23 cellular contexts compared by ENCODE assay signal in the genomic region with DNA sequence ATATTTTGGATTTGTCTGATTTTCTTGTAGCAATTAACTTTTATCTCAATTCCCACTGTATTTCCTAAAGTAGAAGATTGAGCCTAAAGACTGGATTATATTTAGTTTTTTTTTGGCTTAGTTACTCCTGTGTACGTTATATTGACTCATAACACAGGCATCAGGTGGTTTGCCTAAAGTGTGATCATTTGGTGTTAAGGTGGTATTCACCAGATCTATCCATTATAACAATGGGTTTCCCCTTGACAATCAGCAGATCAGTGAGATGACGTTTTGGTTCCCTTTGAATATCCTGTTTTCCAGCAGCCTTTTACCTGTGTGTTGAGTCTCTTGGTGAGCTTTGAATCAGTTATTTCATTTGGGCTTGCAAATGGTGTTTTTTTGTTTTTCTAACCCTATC. TPM values are rescaled to one million over a fixed set of nuclear protein-coding genes. Genes with fewer than 3 reads are reported as not detected.
"Had no signal": no experiment of that assay in that cellular context is flagged by ENCODE, and none has a peak within 500 bp of the region (broad histone marks: within the 10 kb centered on the region; RNA-seq: fewer than 3 reads in every experiment).

No MANE protein-coding gene starts in this region.

- H3K9me3 ChIP-seq: heart right ventricle, lower lobe of right lung, sigmoid colon, tibial artery had no signal

- ATAC-seq: heart right ventricle, left lobe of liver, lower lobe of right lung had no signal

- H3K4me3 Mint-ChIP-seq: activated naive CD8-positive, alpha-beta T cell treated with anti-CD3 and anti-CD28 coated beads, Interleukin-2, amount 10 ng/mL, durations not matched to agents 7 days and 5 days; T-helper 2 cell treated with Interferon-gamma antibody and Interleukin-4, amounts not matched to agents 5 μg/mL and 100 μg/mL, for 36 hours had no signal

- H3K4me3 ChIP-seq: cardiac muscle cell, heart right ventricle, lower lobe of right lung, sigmoid colon, SK-N-MC, tibial artery had no signal

- H3K27me3 Mint-ChIP-seq: activated naive CD8-positive, alpha-beta T cell treated with anti-CD3 and anti-CD28 coated beads, Interleukin-2, amount 10 ng/mL, durations not matched to agents 7 days and 5 days; naive thymus-derived CD8-positive, alpha-beta T cell; progenitor cell of endocrine pancreas had no signal

- H3K27ac ChIP-seq: cardiac muscle cell, heart right ventricle, lower lobe of right lung, sigmoid colon, SK-N-MC, tibial artery, VCaP had no signal

- H3K27ac Mint-ChIP-seq: activated naive CD8-positive, alpha-beta T cell treated with anti-CD3 and anti-CD28 coated beads, Interleukin-2, amount 10 ng/mL, durations not matched to agents 7 days and 5 days; progenitor cell of endocrine pancreas; T-helper 2 cell treated with Interferon-gamma antibody and Interleukin-4, amounts not matched to agents 5 μg/mL and 100 μg/mL, for 36 hours had no signal

- H3K36me3 ChIP-seq: cardiac muscle cell, heart right ventricle, lower lobe of right lung, sigmoid colon, tibial artery had no signal

- H3K9me3 Mint-ChIP-seq: activated naive CD8-positive, alpha-beta T cell treated with anti-CD3 and anti-CD28 coated beads, Interleukin-2, amount 10 ng/mL, durations not matched to agents 7 days and 5 days; naive thymus-derived CD8-positive, alpha-beta T cell; T-helper 2 cell treated with Interferon-gamma antibody and Interleukin-4, amounts not matched to agents 5 μg/mL and 100 μg/mL, for 36 hours had no signal

- H3K27me3 ChIP-seq: cardiac muscle cell, heart right ventricle, sigmoid colon, tibial artery had no signal

- H3K4me1 ChIP-seq: tibial artery had no signal

- DNase-seq: activated naive CD8-positive, alpha-beta T cell treated with anti-CD3 and anti-CD28 coated beads, Interleukin-2, amount 10 ng/mL, durations not matched to agents 7 days and 5 days; amygdala; cortex of kidney; effector CD4-positive, alpha-beta T cell; erythroblast; foreskin fibroblast; heart right ventricle; lower lobe of right lung; naive thymus-derived CD8-positive, alpha-beta T cell; retina; sigmoid colon; stimulated activated CD4-positive, alpha-beta T cell treated with anti-CD3 and anti-CD28 coated beads, Interleukin-2, amount 100 ng/mL, for 48 hours; stimulated activated CD8-positive, alpha-beta memory T cell treated with anti-CD3 and anti-CD28 coated beads, Interleukin-4, amount 100 ng/mL, for 48 hours; stimulated activated naive CD4-positive, alpha-beta T cell treated with Interleukin-2 at 50 U/mL for 16 hours; tibial artery had no signal

RNA-seq across cellular contexts. Expression of gene FRMPD2, which starts 50.1 kb away (rescaled TPM):
- total RNA-seq: activated naive CD8-positive, alpha-beta T cell treated with anti-CD3 and anti-CD28 coated beads, Interleukin-2, amount 10 ng/mL, durations not matched to agents 7 days and 5 days; fibroblast of lung; left lobe of liver; naive thymus-derived CD8-positive, alpha-beta T cell; osteoblast; sigmoid colon had no signal
- polyA plus RNA-seq: heart right ventricle; naive thymus-derived CD8-positive, alpha-beta T cell had no signal
